In genomic region chr1:14435368-14436023, GRCh38 we compare ENCODE assay signal across 15 cellular contexts.
DNase-seq lines count a peak whose midpoint lies in the region; ATAC-seq and TF ChIP-seq lines count a peak whose summit lies in the region.
"Had no signal": no experiment of that assay in that cellular context is flagged by ENCODE, and none has a peak within 500 bp of the region (broad histone marks: within the 10 kb centered on the region; RNA-seq: fewer than 3 reads in every experiment).

No MANE protein-coding gene starts in this region.

- H3K9me3 ChIP-seq in DOHH2 (ENCODE audit: control insufficient read depth, insufficient read depth, low read length): no peaks in the 10 kb centered on the region
- H3K9me3 ChIP-seq in adrenal gland (replicated peaks in 1 of 3): no peaks in the 10 kb centered on the region
- no peaks in the 10 kb centered on the region for H3K9me3 ChIP-seq in left lung

- CTCF ChIA-PET in HEK293T (lab: Yijun Ruan, JAX): interaction anchor here (0.6 to 1.0 kb wide), 4 partner anchors 8 to 612 kb away, joined by 3 to 4 read pairs (median 4); no protein-coding TSS in a partner anchor

- POLR2A ChIA-PET in HEK293T (lab: Yijun Ruan, JAX): no interaction called here

- ATAC-seq in left lung (peak; percentile 26), HG03342 (IDR thresholded peaks at IDR 0.05; ENCODE audit: unreplicated experiment) (no peak)
- ATAC-seq in activated T-cell treated with anti-CD3 and anti-CD28 coated beads, Interleukin-2, amount 50 U/mL, for 4 hours: no peak
- ATAC-seq: activated T-helper 17 cell treated with anti-CD3 and anti-CD28 coated beads, Interleukin-2, amount 50 U/mL, for 72 hours had no signal

- H3K27ac ChIP-seq in DOHH2 (ENCODE audit: low read depth, low read length) (no peak overlapping the region), adrenal gland (no peak overlapping the region), left lung (no peak overlapping the region)

- H3K79me2 ChIP-seq in DOHH2 (ENCODE audit: control insufficient read depth, low read length): no peaks in the 10 kb centered on the region

- no peaks in the 10 kb centered on the region for H3K36me3 Mint-ChIP-seq in activated T-cell treated with anti-CD3 and anti-CD28 coated beads, Interleukin-2, amount 50 U/mL, for 4 hours (ENCODE audit: insufficient read depth)
- H3K36me3 Mint-ChIP-seq: IgD-negative memory B cell had no signal

- in situ Hi-C loops in KBM-7 (cut with MboI; ENCODE audit: low pct_unique_long_range_greater_than_20kb, low sequenced_read_pairs): no loop called here

- TF ChIP-seq POLR2A in adrenal gland (IDR thresholded peaks at IDR 0.05): no peak

- WGBS in adrenal gland, 4 donors: 84 to 97% (median 86%) methylated on average over 10 to 14 of the region's 14 CpGs

- DNase-seq in HEK293T (ENCODE audit: extremely low spot score): peak; percentile 42
- DNase-seq in adrenal gland: peak in 6 of 7 donors; percentile 17 to 54 (median 33)
- DNase-seq in left lung: no peak
- no peak for DNase-seq in GM19240 (ENCODE audit: insufficient read length, low spot score)
- no peak for DNase-seq in KBM-7
- DNase-seq in activated T-cell treated with anti-CD3 and anti-CD28 coated beads, Interleukin-2, amount 50 U/mL, for 4 hours: no peak
- DNase-seq: activated CD4-positive, alpha-beta T cell treated with anti-CD3 and anti-CD28 coated beads, Interleukin-2, amount 10 ng/mL, durations not matched to agents 7 days and 5 days; aorta; EL; NCI-H2081 had no signal

- H3K27me3 Mint-ChIP-seq in activated T-cell treated with anti-CD3 and anti-CD28 coated beads, Interleukin-2, amount 50 U/mL, for 4 hours (ENCODE audit: low read depth): no peaks in the 10 kb centered on the region
- H3K27me3 Mint-ChIP-seq: activated CD4-positive, alpha-beta T cell treated with anti-CD3 and anti-CD28 coated beads, Interleukin-2, amount 10 ng/mL, durations not matched to agents 7 days and 5 days had no signal

- intact Hi-C loops in adrenal gland (cut with DNase I): no loop called here
- intact Hi-C loops in left lung (cut with DNase I): no loop called here

- no peak overlapping the region for H3K4me2 ChIP-seq in DOHH2 (ENCODE audit: low read length)

- H3K4me1 Mint-ChIP-seq in activated T-cell treated with anti-CD3 and anti-CD28 coated beads, Interleukin-2, amount 50 U/mL, for 4 hours (ENCODE audit: low read depth): no peaks in the 10 kb centered on the region
- H3K4me1 Mint-ChIP-seq: activated CD4-positive, alpha-beta T cell treated with anti-CD3 and anti-CD28 coated beads, Interleukin-2, amount 10 ng/mL, durations not matched to agents 7 days and 5 days; activated T-helper 17 cell treated with anti-CD3 and anti-CD28 coated beads, Interleukin-2, amount 50 U/mL, for 72 hours; IgD-negative memory B cell had no signal

- no peak overlapping the region for H3K4me3 Mint-ChIP-seq in activated T-cell treated with anti-CD3 and anti-CD28 coated beads, Interleukin-2, amount 50 U/mL, for 4 hours
- H3K4me3 Mint-ChIP-seq: activated CD4-positive, alpha-beta T cell treated with anti-CD3 and anti-CD28 coated beads, Interleukin-2, amount 10 ng/mL, durations not matched to agents 7 days and 5 days; activated T-helper 17 cell treated with anti-CD3 and anti-CD28 coated beads, Interleukin-2, amount 50 U/mL, for 72 hours; dendritic cell treated with granulocyte-macrophage colony-stimulating factor and Interleukin-4, amounts not matched to agents 40 ng/mL and 50 ng/mL, for 4 days; IgD-negative memory B cell had no signal

- H3K4me1 ChIP-seq in DOHH2 (ENCODE audit: control insufficient read depth, low read length) (no peaks in the 10 kb centered on the region), adrenal gland (replicated peaks in 1 of 2) (no peaks in the 10 kb centered on the region), left lung (no peaks in the 10 kb centered on the region)

- H4K20me1 ChIP-seq in DOHH2 (ENCODE audit: control insufficient read depth, insufficient read depth, low read depth, low read length): no peaks in the 10 kb centered on the region

- TF ChIP-seq CTCF in DOHH2 (IDR thresholded peaks at IDR 0.05; ENCODE audit: low read depth, low read length, poor library complexity, severe bottlenecking): peak; percentile 34
- TF ChIP-seq CTCF in adrenal gland (IDR thresholded peaks at IDR 0.05): peak in 3 of 6 experiments; percentile 30 to 47 (median 35)
- TF ChIP-seq CTCF in left lung (IDR thresholded peaks at IDR 0.05): no peak

- no peaks in the 10 kb centered on the region for H3K9me3 Mint-ChIP-seq in activated T-cell treated with anti-CD3 and anti-CD28 coated beads, Interleukin-2, amount 50 U/mL, for 4 hours
- H3K9me3 Mint-ChIP-seq: activated CD4-positive, alpha-beta T cell treated with anti-CD3 and anti-CD28 coated beads, Interleukin-2, amount 10 ng/mL, durations not matched to agents 7 days and 5 days; dendritic cell treated with granulocyte-macrophage colony-stimulating factor and Interleukin-4, amounts not matched to agents 40 ng/mL and 50 ng/mL, for 4 days had no signal

- no peaks in the 10 kb centered on the region for H3K27me3 ChIP-seq in DOHH2 (ENCODE audit: control insufficient read depth, low read length)
- H3K27me3 ChIP-seq in adrenal gland: peaks cover 11% of the 10 kb centered on the region
- H3K27me3 ChIP-seq in left lung: no peaks in the 10 kb centered on the region

- H3F3A ChIP-seq in DOHH2 (ENCODE audit: control insufficient read depth, insufficient read depth): no peaks in the 10 kb centered on the region

- H3K4me3 ChIP-seq in DOHH2 (ENCODE audit: low read length) (no peak overlapping the region), adrenal gland (no peak overlapping the region), left lung (no peak overlapping the region)

- H3K36me3 ChIP-seq in DOHH2 (ENCODE audit: control insufficient read depth, low read length): no peaks in the 10 kb centered on the region
- no peaks in the 10 kb centered on the region for H3K36me3 ChIP-seq in adrenal gland (replicated peaks in 1 of 2)
- no peaks in the 10 kb centered on the region for H3K36me3 ChIP-seq in left lung

- H3K9me2 ChIP-seq in DOHH2 (replicated peaks; ENCODE audit: control insufficient read depth, low read length): no peaks in the 10 kb centered on the region

TF ChIP-seq in HEK293T, 16 proteins besides CTCF, POLR2A, EP300 and RAD21:
- TF ChIP-seq SUZ12 (IDR thresholded peaks at IDR 0.05) (no peak), NFRKB (IDR thresholded peaks at IDR 0.05) (no peak), TARDBP (IDR thresholded peaks at IDR 0.05) (no peak), PKNOX1 (IDR thresholded peaks at IDR 0.05) (no peak), ZNF384 (IDR thresholded peaks at IDR 0.05) (no peak), ELF4 (IDR thresholded peaks at IDR 0.05) (no peak), SP1 (IDR thresholded peaks at IDR 0.05) (no peak), FOXK2 (IDR thresholded peaks at IDR 0.05) (no peak), ARNT (IDR thresholded peaks at IDR 0.05) (no peak), FOXA1 (IDR thresholded peaks at IDR 0.05) (no peak), BHLHE40 (IDR thresholded peaks at IDR 0.05; ENCODE audit: borderline replicate concordance) (no peak), LEF1 (IDR thresholded peaks at IDR 0.05; ENCODE audit: borderline replicate concordance) (no peak), HDGF (IDR thresholded peaks at IDR 0.05; ENCODE audit: borderline replicate concordance) (no peak), L3MBTL2 (conservative IDR thresholded peaks at IDR 0.05) (no peak)

Comparison
In these comparisons a context has a peak if more than half of its experiments do, and no peak if none do; other contexts are left out.
1. DNase-seq: peak in HEK293T (single experiment) and adrenal gland (6 of 7); none in left lung (0 of 2), GM19240 (single experiment), KBM-7 (single experiment) and activated T-cell treated with anti-CD3 and anti-CD28 coated beads, Interleukin-2, amount 50 U/mL, for 4 hours (single experiment).